ENCODE assay signal across 8 cellular contexts in the genomic region with DNA sequence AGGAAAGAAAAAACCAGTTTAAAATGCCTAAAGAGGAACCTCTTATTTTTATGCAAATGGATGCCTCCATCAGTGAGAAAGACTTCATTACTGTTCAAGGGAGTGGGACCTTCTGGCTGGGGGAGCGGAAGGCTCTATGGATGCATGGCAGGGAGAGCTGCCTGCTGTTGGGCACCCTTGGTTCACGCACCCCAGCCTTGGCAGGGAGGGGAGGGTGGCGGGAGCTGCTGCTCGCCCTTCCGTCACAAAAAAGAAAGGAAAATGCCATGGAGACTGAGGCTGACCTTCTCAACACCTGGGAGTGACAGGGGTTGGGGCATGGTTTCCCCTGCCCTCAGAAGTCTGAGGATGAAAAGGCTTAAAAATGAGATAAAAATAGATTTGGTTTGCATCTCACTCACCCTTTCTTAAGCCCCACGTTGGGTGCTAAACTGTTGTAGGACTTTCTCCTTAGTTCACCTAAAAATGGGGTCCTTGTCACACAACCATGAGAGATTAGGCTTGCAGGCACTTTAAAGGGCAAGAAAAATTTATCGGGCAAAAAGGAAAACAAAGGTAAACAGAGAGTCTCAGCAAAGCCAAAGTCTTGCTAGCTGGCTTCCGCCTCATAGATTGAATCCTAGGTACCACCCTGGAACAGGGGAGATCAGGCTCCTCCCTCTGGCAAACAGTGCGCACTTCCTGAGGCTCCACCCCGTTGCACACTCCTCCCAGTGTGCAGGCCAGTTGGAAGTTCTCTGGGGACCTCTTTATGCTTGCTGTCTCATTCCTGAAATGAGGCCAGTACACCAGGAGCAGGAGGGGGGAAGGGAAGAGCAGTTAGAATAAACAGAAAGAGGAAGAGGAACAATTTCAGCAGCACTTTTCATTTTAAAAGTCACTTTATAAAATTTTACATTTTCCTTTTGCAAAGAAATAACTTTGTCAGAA. TPM values are rescaled to one million over a fixed set of nuclear protein-coding genes. Genes with fewer than 3 reads are reported as not detected.
A peak's percentile ranks its signal among the peaks of the same experiment; 100 is the strongest.
DNase-seq lines count a peak whose midpoint lies in the region; ATAC-seq, FAIRE-seq and TF ChIP-seq lines count a peak whose summit lies in the region.

No MANE protein-coding gene starts in this region.

- BruUV-seq in K562 (replicated peaks; lab: Mats Ljungman, UMichigan): TSS peak; percentile 57

- H2AK5ac ChIP-seq in mesenchymal stem cell (ENCODE audit: low read length, severe bottlenecking): no peak overlapping the region

- TF ChIP-seq CTCF in K562 (IDR thresholded peaks at IDR 0.05 in 2 of 3, conservative IDR thresholded peaks at IDR 0.05 in 1 of 3; ENCODE audit: insufficient read depth in 2 of 3, low read depth in 1 of 3, low read length in 3 of 3) (0 out of 6 replicates have a peak, but pooled peaks of 1 of the 3 experiments have one; percentile 10), vagina (IDR thresholded peaks at IDR 0.05) (no peak)

- H2AFZ ChIP-seq in Karpas-422 (ENCODE audit: low read length) (no peak overlapping the region), K562 (ENCODE audit: low read depth, low read length) (peak overlapping the region; percentile 56; the same call in 1 of the 2 replicates), mesenchymal stem cell (ENCODE audit: low read depth, low read length) (no peak overlapping the region)

- peak overlapping the region; percentile 75 for H3K9ac ChIP-seq in Karpas-422 (ENCODE audit: low read length)
- peak overlapping the region in 1 of 2 experiments; percentile 52; a peak in 2 of 4 replicates for H3K9ac ChIP-seq in K562 (ENCODE audit: insufficient read depth in 1 of 2, low read depth in 2 of 2, low read length in 2 of 2)
- no peak overlapping the region for H3K9ac ChIP-seq in mesenchymal stem cell (ENCODE audit: low read length)

- POLR2A ChIA-PET in K562 (lab: Yijun Ruan, JAX): interaction anchor here (0.7 to 2.0 kb wide), 8 partner anchors 12 to 94 kb away, joined by 3 to 5 read pairs (median 3); partner anchors contain the start of genes ITFG1 and PHKB

- H3K9me2 ChIP-seq in Karpas-422 (replicated peaks; ENCODE audit: insufficient read depth, low read length): no peaks in the 10 kb centered on the region

- H2BK15ac ChIP-seq in mesenchymal stem cell (ENCODE audit: low read depth, poor library complexity, severe bottlenecking): no peak overlapping the region

- H2BK12ac ChIP-seq in mesenchymal stem cell (ENCODE audit: low read length in 2 of 2): peak overlapping the region; percentile 14 to 19

- H2BK120ac ChIP-seq in mesenchymal stem cell (ENCODE audit: low read depth, low read length): no peak overlapping the region

- TF ChIP-seq EP300 in K562 (IDR thresholded peaks at IDR 0.05; ENCODE audit: low read length): peak; percentile 56; the same call in 1 of the 2 replicates

- FAIRE-seq in K562 (lab: Jason Lieb, UNC): peak; percentile 98

- peak; percentile 51 for TF ChIP-seq POLR2A in K562 (conservative IDR thresholded peaks at IDR 0.05)
- TF ChIP-seq POLR2A in vagina (IDR thresholded peaks at IDR 0.05): no peak

- ATAC-seq in GM18498 (IDR thresholded peaks at IDR 0.05; ENCODE audit: unreplicated experiment) (peak; percentile 76), GM21528 (IDR thresholded peaks at IDR 0.05; ENCODE audit: low FRiP score, unreplicated experiment) (peak; percentile 69), K562 (peak; percentile 100)

- H3K4ac ChIP-seq in mesenchymal stem cell (ENCODE audit: low read depth in 1 of 2, low read length in 2 of 2): peak overlapping the region; percentile 55 to 62

- no peak overlapping the region for H3K14ac ChIP-seq in mesenchymal stem cell (ENCODE audit: low read length in 2 of 2)

- H3K27ac ChIP-seq in Karpas-422 (ENCODE audit: low read length): peak overlapping the region; percentile 99
- peak overlapping the region; percentile 86 for H3K27ac ChIP-seq in K562 (ENCODE audit: extremely low read depth, low read depth, low read length)
- no peak overlapping the region for H3K27ac ChIP-seq in mesenchymal stem cell (ENCODE audit: low read length, poor library complexity, severe bottlenecking)
- H3K27ac ChIP-seq in vagina: peak overlapping the region; percentile 63

- peak overlapping the region; percentile 47 for H4K8ac ChIP-seq in mesenchymal stem cell (ENCODE audit: low read length)

- WGBS in K562 (ENCODE audit: insufficient coverage, low coverage, missing lambda C conversion rate): 48% methylated on average over 10 of the region's 10 CpGs
- WGBS in mesenchymal stem cell: 80% methylated on average over 7 of the region's 10 CpGs

- H3K4me2 ChIP-seq in Karpas-422 (ENCODE audit: low read depth, low read length, poor library complexity, severe bottlenecking) (peak overlapping the region; percentile 83), K562 (ENCODE audit: insufficient read depth, low read length) (peak overlapping the region; percentile 65), mesenchymal stem cell (ENCODE audit: low read length, poor library complexity, severe bottlenecking) (no peak overlapping the region)

- H3K36me3 ChIP-seq in Karpas-422 (ENCODE audit: insufficient read depth, low read length): peaks cover 18% of the 10 kb centered on the region; the same call in 1 of the 2 replicates
- peaks cover 17% of the 10 kb centered on the region for H3K36me3 ChIP-seq in K562 (ENCODE audit: control insufficient read depth, insufficient read depth, low read length)
- peaks cover 4 to 6% of the 10 kb centered on the region in 2 experiments for H3K36me3 ChIP-seq in mesenchymal stem cell (ENCODE audit: control insufficient read depth in 1 of 2, insufficient read depth in 2 of 2, low read depth in 1 of 2, low read length in 2 of 2)
- H3K36me3 ChIP-seq in vagina: peaks cover 0 to 30% of the 10 kb centered on the region in 2 donors

- CTCF ChIA-PET in K562 (lab: Yijun Ruan, JAX; ENCODE audit: low intra/inter-chr PET ratio): no interaction called here

- H2BK5ac ChIP-seq in mesenchymal stem cell (ENCODE audit: low read depth, low read length, poor library complexity, severe bottlenecking): no peak overlapping the region

- H3K4me3 ChIP-seq in Karpas-422 (ENCODE audit: low read length) (peak overlapping the region; percentile 65), K562 (no peak overlapping the region), mesenchymal stem cell (ENCODE audit: insufficient read depth in 1 of 2, low read depth in 1 of 2, low read length in 2 of 2) (peak overlapping the region in 1 of 2 experiments; percentile 9), vagina (peak overlapping the region; percentile 3 to 16)

- peak overlapping the region; percentile 25 to 44 for H3K18ac ChIP-seq in mesenchymal stem cell (ENCODE audit: low read depth in 1 of 2, low read length in 2 of 2)

- H3K9me3 ChIP-seq in Karpas-422 (ENCODE audit: low read length) (peaks cover 15% of the 10 kb centered on the region), K562 (replicated peaks; ENCODE audit: control insufficient read depth, insufficient read depth, low read depth, low read length) (peaks cover 16% of the 10 kb centered on the region), mesenchymal stem cell (ENCODE audit: control insufficient read depth, low read length) (peaks cover 36% of the 10 kb centered on the region), vagina (peaks cover 19% of the 10 kb centered on the region)

- peaks cover 21% of the 10 kb centered on the region for H3K79me1 ChIP-seq in mesenchymal stem cell (replicated peaks; ENCODE audit: low read length, poor library complexity, severe bottlenecking)

- H3K79me2 ChIP-seq in Karpas-422 (ENCODE audit: low read length): peaks cover 65% of the 10 kb centered on the region
- peaks cover 94% of the 10 kb centered on the region for H3K79me2 ChIP-seq in K562 (ENCODE audit: control insufficient read depth, insufficient read depth, low read length)

- DNase-seq in Karpas-422: peak; percentile 94
- peak; percentile 57 to 92 (median 72) for DNase-seq in K562 (ENCODE audit: extremely low read depth in 1 of 4, low spot score in 3 of 4)
- DNase-seq in mesenchymal stem cell: peak; percentile 73
- DNase-seq in vagina (ENCODE audit: extremely low spot score in 2 of 2): no peak
- no peak for DNase-seq in DMS53 (lab: John Stamatoyannopoulos, UW)
- no peak for DNase-seq in NCI-H1417 (lab: John Stamatoyannopoulos, UW)

- H4K91ac ChIP-seq in mesenchymal stem cell (ENCODE audit: low read length): peak overlapping the region; percentile 23

- H3K23ac ChIP-seq in mesenchymal stem cell (ENCODE audit: low read length in 2 of 2): no peak overlapping the region

- peaks cover 50% of the 10 kb centered on the region for H3K4me1 ChIP-seq in Karpas-422 (ENCODE audit: low read length)
- peaks cover 4 to 30% of the 10 kb centered on the region in 2 experiments for H3K4me1 ChIP-seq in K562 (replicated peaks in 1 of 2; ENCODE audit: control insufficient read depth in 2 of 2, insufficient read depth in 2 of 2, low read length in 2 of 2)
- H3K4me1 ChIP-seq in mesenchymal stem cell (ENCODE audit: control insufficient read depth, insufficient read depth, low read depth, low read length): no peaks in the 10 kb centered on the region
- H3K4me1 ChIP-seq in vagina: peaks cover 15% of the 10 kb centered on the region

- no peaks in the 10 kb centered on the region for H4K20me1 ChIP-seq in Karpas-422 (ENCODE audit: insufficient read depth, low read depth, low read length)
- no peaks in the 10 kb centered on the region for H4K20me1 ChIP-seq in K562 (replicated peaks; ENCODE audit: control insufficient read depth, insufficient read depth, low read length)

- no peaks in the 10 kb centered on the region for H3K9me1 ChIP-seq in K562 (ENCODE audit: control insufficient read depth, insufficient read depth, low read length)

- TF ChIP-seq RAD21 in K562 (CRISPR knock-in tag; conservative IDR thresholded peaks at IDR 0.05 in 1 of 2, IDR thresholded peaks at IDR 0.05 in 1 of 2): peak in 1 of 2 experiments; percentile 35; a peak in 1 of 4 replicates

- no peaks in the 10 kb centered on the region for H3K27me3 ChIP-seq in Karpas-422 (ENCODE audit: low read length)
- H3K27me3 ChIP-seq in K562 (ENCODE audit: control insufficient read depth in 2 of 2, insufficient read depth in 2 of 2, low read length in 2 of 2): no peaks in the 10 kb centered on the region
- H3K27me3 ChIP-seq in mesenchymal stem cell (ENCODE audit: control insufficient read depth in 1 of 2, insufficient read depth in 1 of 2, low read length in 2 of 2): no peaks in the 10 kb centered on the region
- no peaks in the 10 kb centered on the region for H3K27me3 ChIP-seq in vagina

- intact Hi-C loops in K562 (cut with micrococcal nuclease): loop anchor here (2.0 kb wide), 1 partner anchor 30 kb away; no protein-coding TSS in a partner anchor
- intact Hi-C loops in vagina (cut with DNase I): no loop called here

- in situ Hi-C loops in K562 (cut with MboI): no loop called here

RNA-seq across cellular contexts. Expression of gene PHKB, which starts 31.6 kb away (rescaled TPM):
- 53.7 and 87.4 TPM in 2 replicates for total RNA-seq in Karpas-422 (2014; rRNA removed; shearing (Covaris generic); ENCODE audit: low replicate concordance)
- total RNA-seq in K562 (2011; cell fraction: chromatin; rRNA removed; ENCODE audit: low replicate concordance): 210 and 638 TPM in 2 replicates
- total RNA-seq in K562 (2011; cell fraction: nucleolus; rRNA removed): 112 and 129 TPM in 2 replicates
- total RNA-seq in K562 (2011; cell fraction: nucleoplasm; rRNA removed): 274 and 479 TPM in 2 replicates
- total RNA-seq in K562 (2014; rRNA removed): 59.7 and 63.3 TPM in 2 replicates
- total RNA-seq in K562 (2014; rRNA removed; fragmentation: Illumina TruSeq; extraction: Trizol): 89.3 and 95.8 TPM in 2 replicates
- total RNA-seq in K562 (2015; rRNA removed; fragmentation: Illumina TruSeq; extraction: Trizol): 78.1 and 83.2 TPM in 2 replicates
- total RNA-seq in K562 (2021): 68.2 and 69.1 TPM in 2 replicates
- 82.3 and 92.3 TPM in 2 replicates for polyA plus RNA-seq in K562 (2011; rRNA removed)
- 23.0 and 44.2 TPM in 2 replicates for polyA plus RNA-seq in K562 (2011; cell fraction: cytosol; rRNA removed)
- polyA plus RNA-seq in K562 (2011; cell fraction: nucleus; rRNA removed): 88.0 and 98.1 TPM in 2 replicates
- polyA plus RNA-seq in K562 (2012): 57.7 and 59.2 TPM in 2 replicates
- polyA plus RNA-seq in K562 (2014; fragmentation: Illumina TruSeq; extraction: Trizol): 53.9 and 59.9 TPM in 2 replicates
- polyA plus RNA-seq in K562 (2014; fragmentation: Nextera tagmentation; extraction: Ambion mirVana): 10 to 100 TPM; 24.7 to 44.3 TPM
- 66.0 and 67.0 TPM in 2 replicates for polyA plus RNA-seq in K562 (2014; rRNA removed)
- 299 and 332 TPM in 2 replicates for polyA minus RNA-seq in K562 (2011; rRNA and poly(A)+ RNA removed)
- 58.5 and 67.1 TPM in 2 replicates for polyA minus RNA-seq in K562 (2011; cell fraction: cytosol; rRNA and poly(A)+ RNA removed)
- 158 and 236 TPM in 2 replicates for polyA minus RNA-seq in K562 (2011; cell fraction: nucleus; rRNA and poly(A)+ RNA removed)
- polyA plus RNA-seq in mesenchymal stem cell (2013, experiment 1 of 2): 40.3 TPM
- 38.8 TPM for polyA plus RNA-seq in mesenchymal stem cell (2013, experiment 2 of 2)
- total RNA-seq in vagina: 64.8 TPM

RNA-seq across cellular contexts. Expression of gene ITFG1, which starts 31.8 kb away (rescaled TPM):
- total RNA-seq in Karpas-422 (2014; rRNA removed; shearing (Covaris generic); ENCODE audit: low replicate concordance): 68.1 and 161 TPM in 2 replicates
- 81.3 and 185 TPM in 2 replicates for total RNA-seq in K562 (2011; cell fraction: chromatin; rRNA removed; ENCODE audit: low replicate concordance)
- total RNA-seq in K562 (2011; cell fraction: nucleolus; rRNA removed): 70.9 and 95.7 TPM in 2 replicates
- total RNA-seq in K562 (2011; cell fraction: nucleoplasm; rRNA removed): 123 and 138 TPM in 2 replicates
- total RNA-seq in K562 (2014; rRNA removed) (24.3 and 27.1 TPM in 2 replicates), K562 (2014; rRNA removed; fragmentation: Illumina TruSeq; extraction: Trizol) (60.7 and 66.9 TPM in 2 replicates), K562 (2015; rRNA removed; fragmentation: Illumina TruSeq; extraction: Trizol) (53.2 and 55.4 TPM in 2 replicates), K562 (2021) (35.8 and 37.1 TPM in 2 replicates), vagina (24.8 TPM)
- polyA plus RNA-seq in K562 (2011; rRNA removed) (66.1 and 83.5 TPM in 2 replicates), K562 (2014; fragmentation: Illumina TruSeq; extraction: Trizol) (50.8 and 61.1 TPM in 2 replicates), K562 (2014; fragmentation: Nextera tagmentation; extraction: Ambion mirVana) (10 to 100 TPM; 17.1 to 21.9 TPM), K562 (2014; rRNA removed) (24.5 and 24.7 TPM in 2 replicates)
- 20.0 and 37.0 TPM in 2 replicates for polyA plus RNA-seq in K562 (2011; cell fraction: cytosol; rRNA removed)
- polyA plus RNA-seq in K562 (2011; cell fraction: nucleus; rRNA removed): 18.4 and 29.4 TPM in 2 replicates
- polyA plus RNA-seq in K562 (2012): 35.0 and 36.9 TPM in 2 replicates
- polyA minus RNA-seq in K562 (2011; rRNA and poly(A)+ RNA removed): 73.3 and 75.5 TPM in 2 replicates
- polyA minus RNA-seq in K562 (2011; cell fraction: cytosol; rRNA and poly(A)+ RNA removed): 13.7 and 22.6 TPM in 2 replicates
- 51.2 and 69.6 TPM in 2 replicates for polyA minus RNA-seq in K562 (2011; cell fraction: nucleus; rRNA and poly(A)+ RNA removed)
- 95.1 TPM for polyA plus RNA-seq in mesenchymal stem cell (2013, experiment 1 of 2)
- 104 TPM for polyA plus RNA-seq in mesenchymal stem cell (2013, experiment 2 of 2)

Comparison
In these comparisons a context has a peak if more than half of its experiments do, and no peak if none do; other contexts are left out.
1. DNase-seq: peak in Karpas-422 (single experiment), K562 (4 of 4) and mesenchymal stem cell (single experiment); none in vagina (0 of 2), DMS53 (single experiment) and NCI-H1417 (0 of 3).
2. Peak in every context shown above with its lines, with median percentiles within 50 percentile points of each other: ATAC-seq.